Comparison of ENCODE assay signal across 9 cellular contexts in genomic region chr12:33438890-33439586, GRCh38. TPM values are rescaled to one million over a fixed set of nuclear protein-coding genes. Genes with fewer than 3 reads are reported as not detected.
A peak's percentile ranks its signal among the peaks of the same experiment; 100 is the strongest.
DNase-seq lines count a peak whose midpoint lies in the region; ATAC-seq and TF ChIP-seq lines count a peak whose summit lies in the region.
"Had no signal": no experiment of that assay in that cellular context is flagged by ENCODE, and none has a peak within 500 bp of the region (broad histone marks: within the 10 kb centered on the region; RNA-seq: fewer than 3 reads in every experiment).

No MANE protein-coding gene starts in this region.

- peaks cover 9% of the 10 kb centered on the region for H3K4me1 Mint-ChIP-seq in osteocyte (ENCODE audit: unreplicated experiment)

- peaks cover 6% of the 10 kb centered on the region; the same call in 1 of the 2 replicates for H3K4me1 ChIP-seq in SJSA1 (replicated peaks)

- H3K4me3 ChIP-seq in GM12875 (ENCODE audit: low read depth, low read length): peak overlapping the region; percentile 23
- peak overlapping the region; percentile 29 for H3K4me3 ChIP-seq in SJSA1
- H3K4me3 ChIP-seq in fibroblast of villous mesenchyme (ENCODE audit: low read depth, low read length): peak overlapping the region; percentile 55

- DNase-seq in SJSA1 (ENCODE audit: low read depth in 1 of 2, low spot score in 2 of 2) (no peak), fibroblast of villous mesenchyme (ENCODE audit: low read depth) (peak; percentile 8), osteocyte (ENCODE audit: extremely low spot score, unreplicated experiment) (peak; percentile 84), NCI-H446 (lab: John Stamatoyannopoulos, UW) (no peak), RKO (ENCODE audit: low spot score) (no peak)

- no peaks in the 10 kb centered on the region for H3K9me3 Mint-ChIP-seq in osteocyte (ENCODE audit: unreplicated experiment)

- no peak for ATAC-seq in GM18511 (IDR thresholded peaks at IDR 0.05; ENCODE audit: unreplicated experiment)
- ATAC-seq in GM19467 (IDR thresholded peaks at IDR 0.05; ENCODE audit: unreplicated experiment): no peak

- H3K36me3 ChIP-seq in SJSA1: no peaks in the 10 kb centered on the region

- TF ChIP-seq CTCF in GM12875 (IDR thresholded peaks at IDR 0.05; ENCODE audit: borderline replicate concordance, insufficient read depth, low read depth, low read length): no peak
- no peak for TF ChIP-seq CTCF in fibroblast of villous mesenchyme (IDR thresholded peaks at IDR 0.05; ENCODE audit: insufficient read depth, low read depth, low read length)
- TF ChIP-seq CTCF in osteocyte (IDR thresholded peaks at IDR 0.05): no peak

- peaks cover 23% of the 10 kb centered on the region for H3K27me3 ChIP-seq in SJSA1 (replicated peaks)

- H3K27ac Mint-ChIP-seq in osteocyte (ENCODE audit: unreplicated experiment): no peak overlapping the region

- no peaks in the 10 kb centered on the region for H3K9me3 ChIP-seq in SJSA1 (replicated peaks)

- H3K4me3 Mint-ChIP-seq in osteocyte (ENCODE audit: unreplicated experiment): peak overlapping the region; percentile 85

- no peak overlapping the region for H3K27ac ChIP-seq in SJSA1

- peaks cover 49% of the 10 kb centered on the region for H3K27me3 Mint-ChIP-seq in osteocyte (ENCODE audit: unreplicated experiment)

- no peaks in the 10 kb centered on the region for H3K36me3 Mint-ChIP-seq in osteocyte (ENCODE audit: unreplicated experiment)

RNA-seq across cellular contexts. Expression of gene SYT10, which starts 0.6 kb away (rescaled TPM):
- total RNA-seq in SJSA1 (2014; rRNA removed; shearing (Covaris generic)): not detected in 2 replicates
- total RNA-seq in fibroblast of villous mesenchyme (not detected in 2 replicates), osteocyte (not detected in 2 replicates)
- total RNA-seq: lung microvascular endothelial cell had no signal

Comparison
In these comparisons a context has a peak if more than half of its experiments do, and no peak if none do; other contexts are left out.
1. DNase-seq: peak in fibroblast of villous mesenchyme (single experiment) and osteocyte (single experiment); none in SJSA1 (0 of 2), NCI-H446 (0 of 2) and RKO (single experiment).
2. Peak in every context shown above with its lines, with median percentiles within 50 percentile points of each other: H3K4me3 ChIP-seq.